ENCODE assay signal across 17 cellular contexts in the genomic region with DNA sequence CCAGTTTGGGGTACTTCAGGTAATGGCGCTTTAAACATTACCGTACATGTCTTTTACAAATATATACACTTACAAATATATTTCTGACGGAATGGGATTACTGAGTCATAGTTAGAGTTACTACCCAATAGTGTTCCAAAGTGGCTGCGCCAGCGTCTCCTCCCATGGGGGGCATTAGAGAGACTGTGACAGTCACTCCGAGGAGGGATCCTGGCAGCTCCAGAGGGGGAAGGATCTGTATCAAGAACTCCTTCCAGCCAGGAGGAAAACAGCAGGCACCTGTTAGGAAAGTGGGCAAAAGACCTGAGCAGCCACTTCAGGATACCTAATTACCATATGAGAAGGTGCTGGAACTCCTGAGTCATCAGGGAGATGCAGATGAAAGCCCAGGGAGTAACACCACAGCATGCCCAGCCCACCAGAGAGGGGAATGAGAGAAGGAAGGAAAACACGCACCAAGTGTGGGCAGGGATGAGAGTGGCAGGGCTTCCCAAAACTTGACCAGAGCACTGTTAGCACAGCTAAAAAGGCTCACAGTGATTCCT. TPM values are rescaled to one million over a fixed set of nuclear protein-coding genes. Genes with fewer than 3 reads are reported as not detected.
DNase-seq lines count a peak whose midpoint lies in the region; ATAC-seq and TF ChIP-seq lines count a peak whose summit lies in the region.
"Had no signal": no experiment of that assay in that cellular context is flagged by ENCODE, and none has a peak within 500 bp of the region (broad histone marks: within the 10 kb centered on the region; RNA-seq: fewer than 3 reads in every experiment).

No MANE protein-coding gene starts in this region.

- no peaks in the 10 kb centered on the region for H3K9me3 ChIP-seq in H9 (ENCODE audit: control insufficient read depth, low read depth, low read length)
- H3K9me3 ChIP-seq in CD4-positive, alpha-beta T cell (ENCODE audit: control insufficient read depth, low read length) = no peaks in the 10 kb centered on the region
- H3K9me3 ChIP-seq: SJSA1 had no signal

- 0 out of 5 replicates have a peak, but pooled peaks cover 0 to 2% of the 10 kb centered on the region in 2 experiments for H3K9me3 Mint-ChIP-seq in H9
- no peaks in the 10 kb centered on the region for H3K9me3 Mint-ChIP-seq in CD4-positive, alpha-beta T cell

- no peaks in the 10 kb centered on the region for H3K23me2 ChIP-seq in H9 (ENCODE audit: insufficient read length, low read depth, low read length, poor library complexity, severe bottlenecking)

- no peak overlapping the region for H2BK12ac ChIP-seq in H9 (ENCODE audit: insufficient read length, low read depth, low read length)

- no peak overlapping the region for H2BK5ac ChIP-seq in H9 (ENCODE audit: insufficient read length, low read length)

- H3K27me3 ChIP-seq in H9 (ENCODE audit: insufficient read depth, low read length) = no peaks in the 10 kb centered on the region
- no peaks in the 10 kb centered on the region for H3K27me3 ChIP-seq in CD4-positive, alpha-beta T cell (ENCODE audit: control insufficient read depth, insufficient read depth, low read length)

- peak overlapping the region in 1 of 2 experiments; percentile 1; a peak in 2 of 5 replicates for H3K4me3 Mint-ChIP-seq in H9
- H3K4me3 Mint-ChIP-seq in CD4-positive, alpha-beta T cell = no peak overlapping the region

- H2AFZ ChIP-seq in H9 (ENCODE audit: low read length) = no peak overlapping the region

- POLR2A ChIA-PET in CD4-positive, alpha-beta T cell (lab: Charles Lee) = no interaction called here

- DNase-seq in DMS53 treated with DMSO at 0.1 percent for 48 hours (lab: John Stamatoyannopoulos, UW; ENCODE audit: unreplicated experiment) (peak; percentile 86), H9 (peak; percentile 53), NCI-H510A (lab: John Stamatoyannopoulos, UW) (peak; percentile 51), iPS-NIHi7 (ENCODE audit: extremely low spot score) (peak; percentile 76), T1000 (lab: John Stamatoyannopoulos, UW) (no peak)
- no peak for DNase-seq in activated effector memory CD4-positive, alpha-beta T cell treated with anti-CD3 and anti-CD28 coated beads, Interleukin-2, amount 50 U/mL, for 16 hours
- no peak for DNase-seq in CD4-positive, alpha-beta T cell
- DNase-seq: AML-193, Calu3, MM.1S, NCI-H1105, NCI-H446 treated with DMSO at 0.1 percent for 48 hours, SW 1271 had no signal

- intact Hi-C loops in CD4-positive, alpha-beta T cell (cut with DNase I, micrococcal nuclease) = no loop called here

- H4K5ac ChIP-seq in H9 (ENCODE audit: insufficient read length, low read depth, low read length) = no peak overlapping the region

- no peak for TF ChIP-seq CTCF in H9 (conservative IDR thresholded peaks at IDR 0.05)
- TF ChIP-seq CTCF in CD4-positive, alpha-beta T cell (IDR thresholded peaks at IDR 0.05) = no peak

- peaks cover 10% of the 10 kb centered on the region for H3K27me3 Mint-ChIP-seq in H9 (ENCODE audit: low read depth)
- H3K27me3 Mint-ChIP-seq in CD4-positive, alpha-beta T cell = peaks cover 6% of the 10 kb centered on the region

- H2AK5ac ChIP-seq in H9 (ENCODE audit: insufficient read length, low read length) = no peak overlapping the region

- ATAC-seq in CD4-positive, alpha-beta T cell (ENCODE audit: poor library complexity) = no peak
- no peak for ATAC-seq in GM21526 (IDR thresholded peaks at IDR 0.05; ENCODE audit: low FRiP score, unreplicated experiment)

- H3K4me1 ChIP-seq in H9 (ENCODE audit: insufficient read depth, low read length) = no peaks in the 10 kb centered on the region
- H3K4me1 ChIP-seq: SJSA1 had no signal

- no peak overlapping the region for H4K8ac ChIP-seq in H9 (replicated peaks; ENCODE audit: insufficient read length, low read depth, low read length)

- H3K23ac ChIP-seq in H9 (ENCODE audit: insufficient read length, low read depth, low read length) = no peak overlapping the region

- H3K56ac ChIP-seq in H9 (ENCODE audit: insufficient read length, low read depth, low read length) = no peak overlapping the region

- H4K91ac ChIP-seq in H9 (ENCODE audit: insufficient read length, low read depth, low read length) = no peak overlapping the region

- H2BK20ac ChIP-seq in H9 (ENCODE audit: low read depth, low read length, poor library complexity, severe bottlenecking) = no peak overlapping the region

- no peaks in the 10 kb centered on the region for H4K20me1 ChIP-seq in H9 (ENCODE audit: control insufficient read depth, insufficient read depth, insufficient read length)

- no peak overlapping the region for H2BK120ac ChIP-seq in H9 (ENCODE audit: low read depth, low read length, poor library complexity, severe bottlenecking)

- no peaks in the 10 kb centered on the region for H3K79me1 ChIP-seq in H9 (ENCODE audit: insufficient read depth, low read depth, low read length, poor library complexity, severe bottlenecking)

- no peak overlapping the region for H3K9ac ChIP-seq in H9 (ENCODE audit: extremely low read depth, insufficient read length, low read length)

- H2BK15ac ChIP-seq in H9 (ENCODE audit: low read depth, low read length) = no peak overlapping the region

- no peak overlapping the region for H3K27ac ChIP-seq in H9 (ENCODE audit: insufficient read length, low read depth, low read length)
- no peak overlapping the region for H3K27ac ChIP-seq in CD4-positive, alpha-beta T cell (ENCODE audit: low read depth, low read length)
- H3K27ac ChIP-seq: SJSA1 had no signal

- H3K18ac ChIP-seq in H9 (ENCODE audit: insufficient read length, low read depth, low read length) = no peak overlapping the region

- H3K4me2 ChIP-seq in H9 (ENCODE audit: insufficient read depth, insufficient read length, low read length) = no peak overlapping the region

- H3K4me1 Mint-ChIP-seq in H9 = peaks cover 30 to 44% of the 10 kb centered on the region in 2 experiments
- H3K4me1 Mint-ChIP-seq in CD4-positive, alpha-beta T cell (ENCODE audit: low read depth) = peaks cover 32% of the 10 kb centered on the region

- H3T11ph ChIP-seq in H9 (ENCODE audit: low read length) = no peak overlapping the region

- CTCF ChIA-PET in CD4-positive, alpha-beta T cell (lab: Charles Lee) = no interaction called here

- peak overlapping the region in 2 of 3 experiments; percentile 1 to 5; a peak in 2 of 7 replicates for H3K27ac Mint-ChIP-seq in H9
- no peak overlapping the region for H3K27ac Mint-ChIP-seq in CD4-positive, alpha-beta T cell

- H3K4ac ChIP-seq in H9 (ENCODE audit: low read depth, low read length) = no peak overlapping the region

- no peaks in the 10 kb centered on the region for H3K79me2 ChIP-seq in H9 (ENCODE audit: insufficient read depth, low read length)

- no peaks in the 10 kb centered on the region for H3K36me3 Mint-ChIP-seq in H9 (ENCODE audit: insufficient read depth in 1 of 3, low read depth in 3 of 3)
- no peaks in the 10 kb centered on the region for H3K36me3 Mint-ChIP-seq in CD4-positive, alpha-beta T cell (ENCODE audit: low read depth)

- WGBS in H9 (ENCODE audit: extremely low coverage, insufficient read length, low lambda C conversion rate) = no CpG with 5 or more reads among the region's 7 CpGs

- no peak overlapping the region for H3K14ac ChIP-seq in H9 (ENCODE audit: insufficient read depth, low read length)

RNA-seq across cellular contexts. Expression of a gene that starts 52.9 kb away (rescaled TPM):
- total RNA-seq in H9 (2021) = not detected in 2 replicates
- total RNA-seq in CD4-positive, alpha-beta T cell = under 1 TPM in 1 of 2 experiments, not detected in 1; 0.28 TPM
- total RNA-seq: Daoy, RPMI7951, SJSA1 had no signal

Comparison
In these comparisons a context has a peak if more than half of its experiments do, and no peak if none do; other contexts are left out.
1. DNase-seq: peak in DMS53 treated with DMSO at 0.1 percent for 48 hours (single experiment), H9 (single experiment), NCI-H510A (single experiment) and iPS-NIHi7 (single experiment); none in activated effector memory CD4-positive, alpha-beta T cell treated with anti-CD3 and anti-CD28 coated beads, Interleukin-2, amount 50 U/mL, for 16 hours (single experiment), CD4-positive, alpha-beta T cell (0 of 10) and T1000 (single experiment).